ENCODE assay signal across 20 cellular contexts in the genomic region with DNA sequence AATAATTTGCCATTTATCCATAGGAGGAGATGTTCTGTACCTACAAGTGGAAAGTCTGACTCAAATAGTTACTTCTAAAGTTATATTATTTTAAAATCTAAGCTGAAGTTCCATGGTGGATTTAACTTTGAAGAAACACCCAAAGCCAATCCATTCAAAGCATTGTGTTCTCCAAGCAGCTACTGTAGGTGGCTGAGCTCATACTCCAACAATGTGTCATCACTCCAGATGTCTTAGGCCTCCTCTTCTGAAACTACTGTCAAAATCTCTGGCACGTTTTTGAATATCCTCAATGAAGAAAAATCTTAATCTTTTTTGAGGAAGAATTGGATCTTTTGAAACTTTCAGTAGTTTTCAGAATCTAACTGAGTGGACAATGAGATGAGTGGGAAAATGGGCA.
DNase-seq lines count a peak whose midpoint lies in the region; ATAC-seq, FAIRE-seq and TF ChIP-seq lines count a peak whose summit lies in the region.
"Had no signal": no experiment of that assay in that cellular context is flagged by ENCODE, and none has a peak within 500 bp of the region (broad histone marks: within the 10 kb centered on the region; RNA-seq: fewer than 3 reads in every experiment).

No MANE protein-coding gene starts in this region.

- H2BK5ac ChIP-seq in IMR-90 (ENCODE audit: low read depth, low read length, poor library complexity, severe bottlenecking) = no peak overlapping the region

- H3K27me3 ChIP-seq in IMR-90 (ENCODE audit: control insufficient read depth, insufficient read depth, low read length) (0 out of 2 replicates have a peak, but pooled peaks cover 3% of the 10 kb centered on the region), astrocyte (ENCODE audit: insufficient read depth, low read length) (no peaks in the 10 kb centered on the region)
- H3K27me3 ChIP-seq: gastrocnemius medialis, spleen had no signal

- no peak for TF ChIP-seq CTCF in IMR-90 (conservative IDR thresholded peaks at IDR 0.05; ENCODE audit: low read depth, low read length)
- no peak for TF ChIP-seq CTCF in astrocyte (IDR thresholded peaks at IDR 0.05; ENCODE audit: insufficient read depth, low read depth, low read length)
- TF ChIP-seq CTCF in foreskin fibroblast (IDR thresholded peaks at IDR 0.05; ENCODE audit: low read depth, low read length) = no peak
- TF ChIP-seq CTCF in endothelial cell (IDR thresholded peaks at IDR 0.05; ENCODE audit: unreplicated experiment) = no peak
- TF ChIP-seq CTCF in GM13976 (IDR thresholded peaks at IDR 0.05; ENCODE audit: borderline replicate concordance, control extremely low read depth, extremely low read depth, insufficient read depth, missing control alignments) = no peak

- no peak overlapping the region for H4K8ac ChIP-seq in IMR-90 (ENCODE audit: low read depth in 2 of 2, low read length in 2 of 2)

- no peak for TF ChIP-seq POLR2A in IMR-90 (IDR thresholded peaks at IDR 0.05; ENCODE audit: low read depth, low read length)

- H4K5ac ChIP-seq in IMR-90 (ENCODE audit: low read depth, low read length) = no peak overlapping the region

- no peak overlapping the region for H4K91ac ChIP-seq in IMR-90 (ENCODE audit: insufficient read depth, low read depth, low read length)

- H2AK9ac ChIP-seq in IMR-90 (replicated peaks; ENCODE audit: low read depth, low read length, poor library complexity) = no peak overlapping the region

- 0 out of 2 replicates have a peak, but pooled peaks have one; percentile 2 for TF ChIP-seq RAD21 in IMR-90 (IDR thresholded peaks at IDR 0.05; ENCODE audit: low read length)

- H2AK5ac ChIP-seq in IMR-90 (ENCODE audit: low read depth, low read length) = no peak overlapping the region

- H3K79me2 ChIP-seq in astrocyte (ENCODE audit: insufficient read depth, low read length) = no peaks in the 10 kb centered on the region

- no peak overlapping the region for H2AFZ ChIP-seq in IMR-90 (replicated peaks; ENCODE audit: low read length, poor library complexity)
- no peak overlapping the region for H2AFZ ChIP-seq in astrocyte (ENCODE audit: low read depth, low read length)

- DNase-seq in AG08395 (ENCODE audit: low spot score) = peak; percentile 73
- DNase-seq in IMR-90 = peak; percentile 86
- peak; percentile 81 for DNase-seq in astrocyte (ENCODE audit: low read depth)
- DNase-seq in foreskin fibroblast = peak; percentile 70 to 86
- no peak for DNase-seq in endothelial cell (ENCODE audit: low spot score)
- DNase-seq in GM13976 (ENCODE audit: low spot score) = no peak
- DNase-seq: activated CD4-positive, alpha-beta T cell treated with anti-CD3 and anti-CD28 coated beads for 36 hours; activated naive CD8-positive, alpha-beta T cell treated with anti-CD3 and anti-CD28 coated beads for 36 hours; activated T-cell treated with anti-CD3 and anti-CD28 coated beads for 4 hours; gastrocnemius medialis; NCI-H1694 treated with DMSO at 0.1 percent for 48 hours; NCI-H524; RPMI8226; spleen had no signal

- H3K79me1 ChIP-seq in IMR-90 (ENCODE audit: low read depth in 1 of 2, low read length in 2 of 2) = no peaks in the 10 kb centered on the region

- H3K36me3 Mint-ChIP-seq in astrocyte (ENCODE audit: low read depth, unreplicated experiment) (no peaks in the 10 kb centered on the region), endothelial cell (ENCODE audit: low read depth, unreplicated experiment) (no peaks in the 10 kb centered on the region)
- H3K36me3 Mint-ChIP-seq: activated naive CD8-positive, alpha-beta T cell treated with anti-CD3 and anti-CD28 coated beads for 36 hours; IgD-negative memory B cell; mesothelial cell of epicardium had no signal

- no peak overlapping the region for H3K56ac ChIP-seq in IMR-90 (ENCODE audit: extremely low read depth, insufficient read depth, low read length)

- intact Hi-C loops in IMR-90 (cut with micrococcal nuclease) = loop anchor here (5.0 kb wide), 1 partner anchor 65 kb away; no protein-coding TSS in a partner anchor

- H3K4me3 Mint-ChIP-seq in astrocyte (ENCODE audit: unreplicated experiment) (no peak overlapping the region), endothelial cell (ENCODE audit: unreplicated experiment) (no peak overlapping the region)
- H3K4me3 Mint-ChIP-seq: activated CD4-positive, alpha-beta T cell treated with anti-CD3 and anti-CD28 coated beads for 36 hours; activated naive CD8-positive, alpha-beta T cell treated with anti-CD3 and anti-CD28 coated beads for 36 hours; dendritic cell treated with granulocyte-macrophage colony-stimulating factor and Interleukin-4, amounts not matched to agents 40 ng/mL and 50 ng/mL, for 4 days; IgD-negative memory B cell; mesothelial cell of epicardium had no signal

- no TSS peak for BruUV-seq in IMR-90 (replicated peaks; lab: Mats Ljungman, UMichigan)

- H3K9me1 ChIP-seq in IMR-90 (ENCODE audit: insufficient read depth, low read length) = no peaks in the 10 kb centered on the region; the same call in 1 of the 2 replicates

- H2BK20ac ChIP-seq in IMR-90 (ENCODE audit: low read depth, low read length) = no peak overlapping the region

- no peak overlapping the region for H2BK120ac ChIP-seq in IMR-90 (ENCODE audit: low read depth, low read length)

- POLR2A ChIA-PET in IMR-90 (lab: Charles Lee; ENCODE audit: unreplicated experiment) = no interaction called here

- dilution Hi-C loops in IMR-90 (cut with HindIII; ENCODE audit: low sequenced_read_pairs, unreplicated experiment) = no loop called here

- H3K4me1 Mint-ChIP-seq in astrocyte (ENCODE audit: low read depth, unreplicated experiment) = peaks cover 12% of the 10 kb centered on the region
- H3K4me1 Mint-ChIP-seq in endothelial cell (ENCODE audit: unreplicated experiment) = peaks cover 9% of the 10 kb centered on the region

- in situ Hi-C loops in IMR-90 (cut with MboI; ENCODE audit: low sequenced_read_pairs) (no loop called here), GM13976 (cut with MboI; ENCODE audit: low sequenced_read_pairs, unreplicated experiment) (no loop called here)

- peak overlapping the region; percentile 83 for H3K27ac Mint-ChIP-seq in astrocyte (ENCODE audit: unreplicated experiment)
- no peak overlapping the region for H3K27ac Mint-ChIP-seq in endothelial cell (ENCODE audit: unreplicated experiment)
- H3K27ac Mint-ChIP-seq: activated CD4-positive, alpha-beta T cell treated with anti-CD3 and anti-CD28 coated beads for 36 hours; activated naive CD8-positive, alpha-beta T cell treated with anti-CD3 and anti-CD28 coated beads for 36 hours; dendritic cell treated with granulocyte-macrophage colony-stimulating factor and Interleukin-4, amounts not matched to agents 40 ng/mL and 50 ng/mL, for 4 days; IgD-negative memory B cell; mesothelial cell of epicardium had no signal

- H3K36me3 ChIP-seq in IMR-90 (ENCODE audit: control insufficient read depth, insufficient read depth, low read length) (no peaks in the 10 kb centered on the region), astrocyte (ENCODE audit: insufficient read depth, low read length) (no peaks in the 10 kb centered on the region)
- H3K36me3 ChIP-seq: gastrocnemius medialis, spleen had no signal

- H3K9ac ChIP-seq in IMR-90 (ENCODE audit: low read depth, low read length) (no peak overlapping the region), astrocyte (ENCODE audit: low read length) (no peak overlapping the region)

- no peak overlapping the region for H3K18ac ChIP-seq in IMR-90 (ENCODE audit: low read depth, low read length)

- no peak overlapping the region for H3K23ac ChIP-seq in IMR-90 (ENCODE audit: low read depth, low read length)

- H3K27me3 Mint-ChIP-seq in astrocyte (ENCODE audit: low read depth, unreplicated experiment) = no peaks in the 10 kb centered on the region
- H3K27me3 Mint-ChIP-seq in endothelial cell (ENCODE audit: unreplicated experiment) = peaks cover 2% of the 10 kb centered on the region
- H3K27me3 Mint-ChIP-seq: activated CD4-positive, alpha-beta T cell treated with anti-CD3 and anti-CD28 coated beads for 36 hours; activated naive CD8-positive, alpha-beta T cell treated with anti-CD3 and anti-CD28 coated beads for 36 hours; dendritic cell treated with granulocyte-macrophage colony-stimulating factor and Interleukin-4, amounts not matched to agents 40 ng/mL and 50 ng/mL, for 4 days had no signal

- no peak overlapping the region for H3K4ac ChIP-seq in IMR-90 (ENCODE audit: low read depth, low read length)

- H3K4me3 ChIP-seq in IMR-90 (ENCODE audit: insufficient read depth, low read depth, low read length) = no peak overlapping the region
- no peak overlapping the region for H3K4me3 ChIP-seq in astrocyte (ENCODE audit: insufficient read depth, low read depth, low read length)
- H3K4me3 ChIP-seq in foreskin fibroblast (ENCODE audit: low read depth in 1 of 2, low read length in 2 of 2) = no peak overlapping the region
- H3K4me3 ChIP-seq: A549, gastrocnemius medialis, spleen had no signal

- H4K20me1 ChIP-seq in IMR-90 (ENCODE audit: insufficient read depth, low read length) (no peaks in the 10 kb centered on the region), astrocyte (ENCODE audit: insufficient read depth, low read length) (no peaks in the 10 kb centered on the region)

- H3K4me2 ChIP-seq in IMR-90 (ENCODE audit: low read depth, low read length) = peak overlapping the region; percentile 32; the same call in 1 of the 2 replicates
- H3K4me2 ChIP-seq in astrocyte (ENCODE audit: low read length) = peak overlapping the region; percentile 60
- H3K4me2 ChIP-seq: A549 had no signal

- H3K4me1 ChIP-seq in IMR-90 (ENCODE audit: control insufficient read depth, insufficient read depth, low read length) = peaks cover 3% of the 10 kb centered on the region
- peaks cover 11% of the 10 kb centered on the region for H3K4me1 ChIP-seq in astrocyte (ENCODE audit: insufficient read depth, low read length)
- H3K4me1 ChIP-seq: gastrocnemius medialis had no signal

- H2BK15ac ChIP-seq in IMR-90 (ENCODE audit: low read depth, low read length) = no peak overlapping the region

- WGBS in IMR-90 (ENCODE audit: extremely low coverage in 2 of 2, insufficient read length in 1 of 2), 2 experiments = no CpG with 5 or more reads among the region's 1 CpG

- no peaks in the 10 kb centered on the region for H3K9me3 Mint-ChIP-seq in astrocyte (ENCODE audit: unreplicated experiment)
- H3K9me3 Mint-ChIP-seq in endothelial cell (ENCODE audit: unreplicated experiment) = no peaks in the 10 kb centered on the region
- H3K9me3 Mint-ChIP-seq: activated naive CD8-positive, alpha-beta T cell treated with anti-CD3 and anti-CD28 coated beads for 36 hours; dendritic cell treated with granulocyte-macrophage colony-stimulating factor and Interleukin-4, amounts not matched to agents 40 ng/mL and 50 ng/mL, for 4 days; IgD-negative memory B cell; mesothelial cell of epicardium had no signal

- ATAC-seq in IMR-90 (ENCODE audit: low read depth) (peak; percentile 95), GM18858 (IDR thresholded peaks at IDR 0.05; ENCODE audit: unreplicated experiment) (no peak), GM18498 (IDR thresholded peaks at IDR 0.05; ENCODE audit: unreplicated experiment) (no peak)
- ATAC-seq: A549; activated CD4-positive, alpha-beta T cell treated with anti-CD3 and anti-CD28 coated beads for 36 hours; gastrocnemius medialis had no signal

- no peak overlapping the region for H3K14ac ChIP-seq in IMR-90 (replicated peaks; ENCODE audit: low read depth, low read length)

- FAIRE-seq in astrocyte (lab: Jason Lieb, UNC) = peak; percentile 95
- FAIRE-seq: A549 had no signal

- H3K27ac ChIP-seq in IMR-90 (ENCODE audit: insufficient read depth, low read length) (no peak overlapping the region), astrocyte (ENCODE audit: low read depth, low read length) (peak overlapping the region; percentile 44)
- H3K27ac ChIP-seq: A549, gastrocnemius medialis, spleen had no signal

- no peaks in the 10 kb centered on the region for H3K9me3 ChIP-seq in IMR-90 (ENCODE audit: control insufficient read depth, insufficient read depth, low read length)
- no peaks in the 10 kb centered on the region for H3K9me3 ChIP-seq in astrocyte (ENCODE audit: insufficient read depth, low read depth, low read length)
- H3K9me3 ChIP-seq: A549, gastrocnemius medialis, spleen had no signal

- CTCF ChIA-PET in IMR-90 (lab: Yijun Ruan, JAX) = interaction anchor here (0.8 kb wide), 2 partner anchors 48 to 77 kb away, joined by 3 read pairs; no protein-coding TSS in a partner anchor

Comparison
In these comparisons a context has a peak if more than half of its experiments do, and no peak if none do; other contexts are left out.
1. DNase-seq: peak in AG08395 (single experiment), IMR-90 (single experiment), astrocyte (single experiment) and foreskin fibroblast (2 of 2); none in endothelial cell (single experiment) and GM13976 (single experiment).